34 cellular contexts compared by ENCODE assay signal in genomic region chr10:18687195-18687594, GRCh38.
"Had no signal": no experiment of that assay in that cellular context is flagged by ENCODE, and none has a peak within 500 bp of the region (broad histone marks: within the 10 kb centered on the region; RNA-seq: fewer than 3 reads in every experiment).

No MANE protein-coding gene starts in this region.

- ATAC-seq: activated CD8-positive, alpha-beta T cell treated with anti-CD3 and anti-CD28 coated beads for 36 hours; activated naive CD4-positive, alpha-beta T cell treated with anti-CD3 and anti-CD28 coated beads, Interleukin-2, amount 50 U/mL, for 72 hours; activated T-cell treated with anti-CD3 and anti-CD28 coated beads, Interleukin-2, amount 50 U/mL, for 4 hours; activated T-cell treated with anti-CD3 and anti-CD28 coated beads, Interleukin-2, amount 50 U/mL, for 72 hours; activated T-helper 17 cell treated with anti-CD3 and anti-CD28 coated beads, Interleukin-2, amount 50 U/mL, for 72 hours; body of pancreas had no signal

- H3K27ac Mint-ChIP-seq: activated B cell treated with CpG ODN at 0.5 μM for 24 hours; activated CD4-positive, alpha-beta memory T cell treated with anti-CD3 and anti-CD28 coated beads for 36 hours; activated CD4-positive, alpha-beta T cell treated with anti-CD3 and anti-CD28 coated beads, Interleukin-2, amount 10 ng/mL, durations not matched to agents 24 days and 14 days; activated CD8-positive, alpha-beta T cell treated with anti-CD3 and anti-CD28 coated beads for 36 hours; activated naive CD4-positive, alpha-beta T cell treated with anti-CD3 and anti-CD28 coated beads for 36 hours; activated naive CD4-positive, alpha-beta T cell treated with anti-CD3 and anti-CD28 coated beads, Interleukin-2, amount 50 U/mL, for 72 hours; activated naive CD8-positive, alpha-beta T cell treated with anti-CD3 and anti-CD28 coated beads for 36 hours; activated T-cell treated with anti-CD3 and anti-CD28 coated beads, Interleukin-2, amount 50 U/mL, for 72 hours; activated T-helper 1 cell treated with anti-CD3 and anti-CD28 coated beads, Interleukin-12 subunit alpha, Interleukin-12 subunit beta, Interleukin-2, Interleukin-4 antibody, amounts not matched to agents 30 ng/mL and 10 ng/mL and 1 ng/mL, durations not matched to agents 14 hours and 24 hours and 36 hours; activated T-helper 17 cell treated with anti-CD3 and anti-CD28 coated beads, Interleukin-2, amount 50 U/mL, for 72 hours; T-helper 1 cell treated with Interleukin-12 subunit alpha and Interleukin-12 subunit beta and Interleukin-4 antibody, amounts not matched to agents 30 μg/mL and 1 μg/mL, for 36 hours; T-helper 2 cell treated with Interferon-gamma antibody and Interleukin-4, amounts not matched to agents 5 μg/mL and 100 μg/mL, for 36 hours had no signal

- H3K4me1 ChIP-seq: adrenal gland, body of pancreas, breast epithelium had no signal

- H3K4me3 Mint-ChIP-seq: activated B cell treated with CpG ODN at 0.5 μM for 24 hours; activated CD4-positive, alpha-beta memory T cell treated with anti-CD3 and anti-CD28 coated beads for 36 hours; activated CD4-positive, alpha-beta T cell treated with anti-CD3 and anti-CD28 coated beads, Interleukin-2, amount 10 ng/mL, durations not matched to agents 24 days and 14 days; activated CD8-positive, alpha-beta T cell treated with anti-CD3 and anti-CD28 coated beads for 36 hours; activated naive CD4-positive, alpha-beta T cell treated with anti-CD3 and anti-CD28 coated beads for 36 hours; activated naive CD8-positive, alpha-beta T cell treated with anti-CD3 and anti-CD28 coated beads for 36 hours; activated T-cell treated with anti-CD3 and anti-CD28 coated beads, Interleukin-2, amount 50 U/mL, for 4 hours; activated T-cell treated with anti-CD3 and anti-CD28 coated beads, Interleukin-2, amount 50 U/mL, for 72 hours; activated T-helper 1 cell treated with anti-CD3 and anti-CD28 coated beads, Interleukin-12 subunit alpha, Interleukin-12 subunit beta, Interleukin-2, Interleukin-4 antibody, amounts not matched to agents 30 ng/mL and 10 ng/mL and 1 ng/mL, durations not matched to agents 14 hours and 24 hours and 36 hours; activated T-helper 17 cell treated with anti-CD3 and anti-CD28 coated beads, Interleukin-2, amount 50 U/mL, for 72 hours; T-helper 1 cell treated with Interleukin-12 subunit alpha and Interleukin-12 subunit beta and Interleukin-4 antibody, amounts not matched to agents 30 μg/mL and 1 μg/mL, for 36 hours; T-helper 2 cell treated with Interferon-gamma antibody and Interleukin-4, amounts not matched to agents 5 μg/mL and 100 μg/mL, for 36 hours had no signal

- H3K9me3 Mint-ChIP-seq: activated B cell treated with CpG ODN at 0.5 μM for 24 hours; activated CD4-positive, alpha-beta memory T cell treated with anti-CD3 and anti-CD28 coated beads for 36 hours; activated CD4-positive, alpha-beta T cell treated with anti-CD3 and anti-CD28 coated beads, Interleukin-2, amount 10 ng/mL, durations not matched to agents 24 days and 14 days; activated CD8-positive, alpha-beta T cell treated with anti-CD3 and anti-CD28 coated beads for 36 hours; activated naive CD4-positive, alpha-beta T cell treated with anti-CD3 and anti-CD28 coated beads for 36 hours; activated naive CD4-positive, alpha-beta T cell treated with anti-CD3 and anti-CD28 coated beads, Interleukin-2, amount 50 U/mL, for 72 hours; activated naive CD8-positive, alpha-beta T cell treated with anti-CD3 and anti-CD28 coated beads for 36 hours; activated T-cell treated with anti-CD3 and anti-CD28 coated beads, Interleukin-2, amount 50 U/mL, for 4 hours; activated T-cell treated with anti-CD3 and anti-CD28 coated beads, Interleukin-2, amount 50 U/mL, for 72 hours; activated T-helper 1 cell treated with anti-CD3 and anti-CD28 coated beads, Interleukin-12 subunit alpha, Interleukin-12 subunit beta, Interleukin-2, Interleukin-4 antibody, amounts not matched to agents 30 ng/mL and 10 ng/mL and 1 ng/mL, durations not matched to agents 14 hours and 24 hours and 36 hours; activated T-helper 17 cell treated with anti-CD3 and anti-CD28 coated beads, Interleukin-2, amount 50 U/mL, for 72 hours; T-helper 1 cell treated with Interleukin-12 subunit alpha and Interleukin-12 subunit beta and Interleukin-4 antibody, amounts not matched to agents 30 μg/mL and 1 μg/mL, for 36 hours; T-helper 2 cell treated with Interferon-gamma antibody and Interleukin-4, amounts not matched to agents 5 μg/mL and 100 μg/mL, for 36 hours had no signal

- H3K27me3 ChIP-seq: adrenal gland, body of pancreas, brain microvascular endothelial cell, breast epithelium had no signal

- DNase-seq: activated B cell treated with CpG ODN at 0.5 μM for 24 hours; activated CD4-positive, alpha-beta memory T cell treated with anti-CD3 and anti-CD28 coated beads for 36 hours; activated CD4-positive, alpha-beta T cell treated with anti-CD3 and anti-CD28 coated beads for 4 hours; activated CD4-positive, alpha-beta T cell treated with anti-CD3 and anti-CD28 coated beads, Interleukin-2, amount 10 ng/mL, durations not matched to agents 24 days and 14 days; activated CD4-positive, alpha-beta T cell treated with anti-CD3 and anti-CD28 coated beads, Interleukin-2, amount 50 U/mL, for 1 hour; activated CD4-positive, alpha-beta T cell treated with anti-CD3 and anti-CD28 coated beads, Interleukin-2, amount 50 U/mL, for 4 hours; activated CD4-positive, CD25-positive, alpha-beta regulatory T cell treated with anti-CD3 and anti-CD28 coated beads, Interleukin-2, amount 50 U/mL, for 72 hours; activated CD8-positive, alpha-beta memory T cell treated with anti-CD3 and anti-CD28 coated beads, Interleukin-2, amount 50 U/mL, for 4 hours; activated CD8-positive, alpha-beta T cell treated with anti-CD3 and anti-CD28 coated beads for 36 hours; activated effector memory CD4-positive, alpha-beta T cell treated with anti-CD3 and anti-CD28 coated beads, Interleukin-2, amount 50 U/mL, for 16 hours; activated gamma-delta T cell treated with Interleukin-2 at 50 U/mL for 16 hours; activated naive CD4-positive, alpha-beta T cell; activated naive CD4-positive, alpha-beta T cell treated with anti-CD3 and anti-CD28 coated beads for 36 hours; activated naive CD4-positive, alpha-beta T cell treated with anti-CD3 and anti-CD28 coated beads, Interleukin-2, amount 50 U/mL, for 16 hours; activated naive CD8-positive, alpha-beta T cell treated with anti-CD3 and anti-CD28 coated beads for 36 hours; activated T-cell treated with anti-CD3 and anti-CD28 coated beads for 4 hours; activated T-cell treated with anti-CD3 and anti-CD28 coated beads, Interleukin-2, amount 50 U/mL, for 1 hour; activated T-cell treated with anti-CD3 and anti-CD28 coated beads, Interleukin-2, amount 50 U/mL, for 4 hours; activated T-cell treated with anti-CD3 and anti-CD28 coated beads, Interleukin-2, amount 50 U/mL, for 72 hours; adrenal gland; amniotic stem cell; aorta; body of pancreas; brain microvascular endothelial cell; central memory CD4-positive, alpha-beta T cell; T-helper 1 cell; T-helper 9 cell had no signal

- H3K27ac ChIP-seq: adrenal gland, body of pancreas, brain microvascular endothelial cell, breast epithelium, VCaP had no signal

- H3K36me3 Mint-ChIP-seq: activated naive CD4-positive, alpha-beta T cell treated with anti-CD3 and anti-CD28 coated beads, Interleukin-2, amount 50 U/mL, for 72 hours had no signal

- H3K4me3 ChIP-seq: adrenal gland, body of pancreas, breast epithelium had no signal

- H3K4me1 Mint-ChIP-seq: activated B cell treated with CpG ODN at 0.5 μM for 24 hours had no signal

- H3K9me3 ChIP-seq: adrenal gland, body of pancreas, breast epithelium had no signal

- H3K36me3 ChIP-seq: adrenal gland, brain microvascular endothelial cell, breast epithelium had no signal
